21 cellular contexts compared by ENCODE assay signal in the genomic region with DNA sequence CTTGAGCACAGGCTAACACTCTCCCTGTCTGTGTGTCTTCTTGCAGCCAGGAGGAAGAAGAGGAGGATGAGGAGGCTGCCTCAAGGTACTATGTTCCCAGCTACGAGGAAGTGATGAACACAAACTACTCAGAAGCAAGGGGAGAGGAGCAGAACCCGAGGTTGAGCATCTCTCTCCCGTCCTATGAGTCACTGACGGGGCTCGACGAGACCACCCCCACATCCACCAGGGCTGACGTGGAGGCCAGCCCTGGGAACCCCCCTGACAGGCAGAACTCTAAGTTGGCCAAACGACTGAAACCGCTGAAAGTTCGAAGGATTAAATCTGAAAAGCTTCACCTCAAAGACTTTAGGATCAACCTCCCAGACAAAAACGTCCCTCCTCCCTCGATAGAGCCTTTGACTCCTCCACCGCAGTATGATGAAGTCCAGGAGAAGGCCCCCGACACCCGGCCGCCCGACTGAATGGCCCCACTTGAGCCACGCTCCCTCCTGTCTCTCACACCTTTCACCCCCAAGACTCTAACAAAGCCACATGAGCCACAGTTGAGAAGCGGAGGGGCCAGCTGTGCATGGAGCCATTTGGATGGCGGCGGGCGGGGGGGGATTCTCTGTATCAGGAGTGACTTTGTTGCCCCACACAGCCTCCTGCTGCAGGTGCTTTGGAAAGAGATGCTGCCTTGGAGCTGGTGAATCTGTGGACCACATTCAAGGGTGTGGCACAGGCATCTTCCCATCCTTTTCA. TPM values are rescaled to one million over a fixed set of nuclear protein-coding genes. Genes with fewer than 3 reads are reported as not detected.
"Had no signal": no experiment of that assay in that cellular context is flagged by ENCODE, and none has a peak within 500 bp of the region (broad histone marks: within the 10 kb centered on the region; RNA-seq: fewer than 3 reads in every experiment).

No MANE protein-coding gene starts in this region.

- H3K27me3 Mint-ChIP-seq: dendritic cell treated with granulocyte-macrophage colony-stimulating factor and Interleukin-4, amounts not matched to agents 40 ng/mL and 50 ng/mL, for 4 days had no signal

- DNase-seq: activated B cell treated with CpG ODN at 0.5 μM for 24 hours; activated CD4-positive, alpha-beta T cell treated with anti-CD3 and anti-CD28 coated beads, Interleukin-2, amount 10 ng/mL, durations not matched to agents 24 days and 14 days; activated CD8-positive, alpha-beta memory T cell treated with anti-CD3 and anti-CD28 coated beads, Interleukin-2, amount 50 U/mL, for 4 hours; activated gamma-delta T cell; activated T-cell treated with anti-CD3 and anti-CD28 coated beads, Interleukin-2, amount 50 U/mL, for 4 hours; effector CD8-positive, alpha-beta T cell; kidney glomerular epithelial cell; left ventricle myocardium inferior; right cardiac atrium; stimulated activated CD4-positive, alpha-beta T cell treated with anti-CD3 and anti-CD28 coated beads, Interleukin-4, amount 100 ng/mL, for 1 hour; T-helper 1 cell; T-helper 9 cell had no signal

- FAIRE-seq: bronchial epithelial cell, urothelium cell line had no signal

- H3K9me3 ChIP-seq: left ventricle myocardium inferior, psoas muscle, thyroid gland had no signal

- H3K27ac ChIP-seq: psoas muscle, thyroid gland had no signal

- H3K4me3 ChIP-seq: left ventricle myocardium inferior, psoas muscle, smooth muscle cell, thyroid gland had no signal

- H3K4me3 Mint-ChIP-seq: activated B cell treated with CpG ODN at 0.5 μM for 24 hours; activated CD4-positive, alpha-beta T cell treated with anti-CD3 and anti-CD28 coated beads, Interleukin-2, amount 10 ng/mL, durations not matched to agents 24 days and 14 days; activated naive CD4-positive, alpha-beta T cell treated with anti-CD3 and anti-CD28 coated beads, Interleukin-2, amount 50 U/mL, for 24 hours; activated T-cell treated with anti-CD3 and anti-CD28 coated beads, Interleukin-2, amount 50 U/mL, for 4 hours; dendritic cell treated with granulocyte-macrophage colony-stimulating factor and Interleukin-4, amounts not matched to agents 40 ng/mL and 50 ng/mL, for 4 days; stimulated activated memory B cell treated with anti-CD40 and anti-IgM and Interleukin-4, amounts not matched to agents 10 μg/mL and 1 μg/mL and 100 μg/mL, for 72 hours had no signal

- H3K27ac Mint-ChIP-seq: activated B cell treated with CpG ODN at 0.5 μM for 24 hours; activated CD4-positive, alpha-beta T cell treated with anti-CD3 and anti-CD28 coated beads, Interleukin-2, amount 10 ng/mL, durations not matched to agents 24 days and 14 days; activated naive CD4-positive, alpha-beta T cell treated with anti-CD3 and anti-CD28 coated beads, Interleukin-2, amount 50 U/mL, for 24 hours; dendritic cell treated with granulocyte-macrophage colony-stimulating factor and Interleukin-4, amounts not matched to agents 40 ng/mL and 50 ng/mL, for 4 days; stimulated activated memory B cell treated with anti-CD40 and anti-IgM and Interleukin-4, amounts not matched to agents 10 μg/mL and 1 μg/mL and 100 μg/mL, for 72 hours had no signal

- H3K36me3 Mint-ChIP-seq: activated naive CD4-positive, alpha-beta T cell treated with anti-CD3 and anti-CD28 coated beads, Interleukin-2, amount 50 U/mL, for 24 hours; immature natural killer cell; stimulated activated memory B cell treated with anti-CD40 and anti-IgM and Interleukin-4, amounts not matched to agents 10 μg/mL and 1 μg/mL and 100 μg/mL, for 72 hours had no signal

- H3K4me2 ChIP-seq: smooth muscle cell had no signal

- H3K27me3 ChIP-seq: thyroid gland had no signal

- H3K36me3 ChIP-seq: thyroid gland had no signal

- H3K4me1 Mint-ChIP-seq: activated naive CD4-positive, alpha-beta T cell treated with anti-CD3 and anti-CD28 coated beads, Interleukin-2, amount 50 U/mL, for 24 hours had no signal

- H3K9me3 Mint-ChIP-seq: activated B cell treated with CpG ODN at 0.5 μM for 24 hours; activated CD4-positive, alpha-beta T cell treated with anti-CD3 and anti-CD28 coated beads, Interleukin-2, amount 10 ng/mL, durations not matched to agents 24 days and 14 days; activated naive CD4-positive, alpha-beta T cell treated with anti-CD3 and anti-CD28 coated beads, Interleukin-2, amount 50 U/mL, for 24 hours; activated T-cell treated with anti-CD3 and anti-CD28 coated beads, Interleukin-2, amount 50 U/mL, for 4 hours; dendritic cell treated with granulocyte-macrophage colony-stimulating factor and Interleukin-4, amounts not matched to agents 40 ng/mL and 50 ng/mL, for 4 days; immature natural killer cell; stimulated activated memory B cell treated with anti-CD40 and anti-IgM and Interleukin-4, amounts not matched to agents 10 μg/mL and 1 μg/mL and 100 μg/mL, for 72 hours had no signal

- H3K4me1 ChIP-seq: psoas muscle, thyroid gland had no signal

- ATAC-seq: psoas muscle; stimulated activated memory B cell treated with anti-CD40 and anti-IgM and Interleukin-4, amounts not matched to agents 10 μg/mL and 1 μg/mL and 100 μg/mL, for 72 hours had no signal

RNA-seq across cellular contexts. Expression of a gene that starts 27.6 kb away (rescaled TPM):
- total RNA-seq: activated B cell treated with CpG ODN at 0.5 μM for 24 hours; activated CD4-positive, alpha-beta T cell treated with anti-CD3 and anti-CD28 coated beads, Interleukin-2, amount 10 ng/mL, durations not matched to agents 24 days and 14 days; bronchial epithelial cell; left ventricle myocardium inferior; smooth muscle cell had no signal
